In the genomic region with DNA sequence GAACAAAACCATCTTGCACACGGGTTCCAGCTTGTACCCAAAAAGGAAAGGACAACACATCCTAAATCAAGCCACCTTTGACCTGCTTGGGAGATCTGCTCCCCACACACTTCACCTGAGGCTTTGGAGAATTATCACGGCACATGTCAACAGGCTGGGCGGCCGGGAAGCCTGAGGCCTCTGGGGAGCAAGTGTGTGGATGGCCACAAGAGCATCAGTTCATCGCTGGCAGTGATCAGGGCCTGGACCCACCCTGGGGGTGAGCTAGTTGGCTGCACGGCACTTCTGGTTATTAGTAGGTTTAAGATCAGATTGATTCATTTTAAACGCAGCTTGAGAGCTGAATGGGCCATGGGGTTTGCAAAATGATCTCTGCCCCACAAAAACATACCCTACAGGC, we compare ENCODE assay signal across 20 cellular contexts.
"Had no signal": no experiment of that assay in that cellular context is flagged by ENCODE, and none has a peak within 500 bp of the region (broad histone marks: within the 10 kb centered on the region; RNA-seq: fewer than 3 reads in every experiment).

No MANE protein-coding gene starts in this region.

- DNase-seq: effector CD4-positive, alpha-beta T cell; hypothalamus; immature natural killer cell; islet precursor cell; left ventricle myocardium superior; nucleus accumbens; ovary; psoas muscle; right cardiac atrium; stimulated activated CD4-positive, alpha-beta T cell treated with anti-CD3 and anti-CD28 coated beads, Interleukin-15, amount 100 ng/mL, for 24 hours; stimulated activated CD4-positive, alpha-beta T cell treated with anti-CD3 and anti-CD28 coated beads, Interleukin-2, amount 100 ng/mL, for 48 hours; stimulated activated naive CD4-positive, alpha-beta T cell; stimulated activated naive CD8-positive, alpha-beta T cell treated with anti-CD3 and anti-CD28 coated beads, Interleukin-15, amount 100 ng/mL, for 72 hours; transverse colon had no signal

- H3K4me1 ChIP-seq: psoas muscle, suprapubic skin, transverse colon had no signal

- H3K27me3 ChIP-seq: dorsolateral prefrontal cortex, ovary, suprapubic skin, transverse colon had no signal

- FAIRE-seq: colon, frontal cortex had no signal

- H3K4me3 ChIP-seq: dorsolateral prefrontal cortex, lung, ovary, psoas muscle, skin epidermis, suprapubic skin, transverse colon had no signal

- ATAC-seq: left ventricle myocardium superior; psoas muscle; right cardiac atrium; stimulated activated naive CD8-positive, alpha-beta T cell treated with anti-CD3 and anti-CD28 coated beads, Interleukin-15, amount 100 ng/mL, for 72 hours had no signal

- H3K9me3 ChIP-seq: ovary, psoas muscle, suprapubic skin, transverse colon had no signal

- H3K36me3 ChIP-seq: ovary, suprapubic skin, transverse colon had no signal

- H3K27ac ChIP-seq: dorsolateral prefrontal cortex, ovary, psoas muscle, suprapubic skin, transverse colon had no signal
